ENCODE assay signal across 14 cellular contexts in the genomic region with DNA sequence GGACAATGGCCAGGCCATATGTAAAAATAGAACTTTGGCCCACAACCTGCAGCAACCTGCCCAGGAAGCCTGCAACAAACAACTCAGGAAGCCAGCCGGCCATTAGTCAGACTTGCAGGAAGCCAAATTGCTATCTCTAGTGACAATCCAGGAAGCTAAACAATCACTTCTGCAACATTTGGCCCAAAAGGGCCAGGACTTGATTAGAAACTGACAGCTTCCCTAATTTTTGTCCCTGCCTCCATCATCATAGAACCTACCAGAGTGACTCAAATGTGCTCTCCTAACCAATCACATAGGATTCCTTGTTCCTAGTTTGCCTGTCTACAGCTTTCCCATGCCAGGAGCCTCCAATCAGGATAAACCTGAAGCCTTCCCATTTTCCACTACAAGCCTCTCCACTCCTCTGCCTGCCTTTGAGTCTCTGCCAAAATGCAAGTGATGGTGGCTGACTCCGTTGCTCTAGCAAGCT.
A peak's percentile ranks its signal among the peaks of the same experiment; 100 is the strongest.
DNase-seq lines count a peak whose midpoint lies in the region; ATAC-seq and TF ChIP-seq lines count a peak whose summit lies in the region.
"Had no signal": no experiment of that assay in that cellular context is flagged by ENCODE, and none has a peak within 500 bp of the region (broad histone marks: within the 10 kb centered on the region; RNA-seq: fewer than 3 reads in every experiment).

No MANE protein-coding gene starts in this region.

- no peaks in the 10 kb centered on the region for H3K9me3 ChIP-seq in A673 (ENCODE audit: low read depth, low read length, poor library complexity, severe bottlenecking)
- H3K9me3 ChIP-seq in aorta (ENCODE audit: control insufficient read depth, low read length): peaks cover 1% of the 10 kb centered on the region

- no peaks in the 10 kb centered on the region for H3K4me1 ChIP-seq in A673 (ENCODE audit: insufficient read depth, low read length, poor library complexity, severe bottlenecking)
- no peaks in the 10 kb centered on the region for H3K4me1 ChIP-seq in aorta (ENCODE audit: control insufficient read depth in 1 of 2, insufficient read depth in 2 of 2, low read length in 2 of 2)

- H3K4me3 ChIP-seq in A673 (ENCODE audit: low read depth, low read length, poor library complexity, severe bottlenecking) (no peak overlapping the region), aorta (ENCODE audit: low read length in 2 of 2) (no peak overlapping the region)

- TF ChIP-seq CTCF in A673 (conservative IDR thresholded peaks at IDR 0.05; ENCODE audit: low read depth, low read length) (no peak), GM13977 (IDR thresholded peaks at IDR 0.05; ENCODE audit: extremely low read depth, insufficient read depth, missing control alignments) (no peak)

- BruUV-seq in A673 (replicated peaks; lab: Mats Ljungman, UMichigan): no TSS peak

- H3K27me3 ChIP-seq in A673 (replicated peaks; ENCODE audit: insufficient read depth, low read depth, low read length, poor library complexity) (no peaks in the 10 kb centered on the region), aorta (ENCODE audit: control insufficient read depth in 1 of 2, insufficient read depth in 2 of 2, low read length in 1 of 2) (no peaks in the 10 kb centered on the region)
- H3K27me3 ChIP-seq: brain microvascular endothelial cell had no signal

- no peak overlapping the region for H3K27ac ChIP-seq in A673 (ENCODE audit: low read depth, low read length, poor library complexity, severe bottlenecking)
- H3K27ac ChIP-seq in epithelial cell of prostate: no peak overlapping the region
- no peak overlapping the region for H3K27ac ChIP-seq in aorta (ENCODE audit: low read depth in 1 of 2, low read length in 2 of 2)
- H3K27ac ChIP-seq: brain microvascular endothelial cell had no signal

- intact Hi-C loops in A673 (cut with micrococcal nuclease; ENCODE audit: unreplicated experiment): no loop called here
- intact Hi-C loops in aorta (cut with DNase I): no loop called here

- no peak for ATAC-seq in aorta (ENCODE audit: low FRiP score)
- ATAC-seq: stimulated activated naive CD8-positive, alpha-beta T cell treated with anti-CD3 and anti-CD28 coated beads, Interleukin-15, amount 100 ng/mL, for 72 hours had no signal

- POLR2A ChIA-PET in A673 (lab: Charles Lee; ENCODE audit: low non-redundant PET): no interaction called here

- DNase-seq in A673 (ENCODE audit: low spot score): peak; percentile 39
- peak; percentile 16 for DNase-seq in HPDE6-E6E7 (ENCODE audit: extremely low spot score)
- DNase-seq in NCI-H69 (lab: John Stamatoyannopoulos, UW): peak; percentile 64
- peak; percentile 8 for DNase-seq in epithelial cell of prostate (ENCODE audit: low read depth, low spot score)
- no peak for DNase-seq in aorta
- DNase-seq in NCI-H524 (lab: John Stamatoyannopoulos, UW): no peak
- DNase-seq in GM13977 (ENCODE audit: low spot score): no peak
- DNase-seq in ecto neural progenitor cell (ENCODE audit: low spot score): no peak
- DNase-seq: activated CD4-positive, alpha-beta T cell treated with anti-CD3 and anti-CD28 coated beads, Interleukin-2, amount 50 U/mL, for 4 hours; activated gamma-delta T cell; brain microvascular endothelial cell; posterior cingulate gyrus; stimulated activated CD4-positive, alpha-beta T cell treated with anti-CD3 and anti-CD28 coated beads, Interleukin-4, amount 100 ng/mL, for 1 hour; stimulated activated naive CD8-positive, alpha-beta T cell treated with anti-CD3 and anti-CD28 coated beads, Interleukin-15, amount 100 ng/mL, for 72 hours had no signal

- 9% methylated on average over 2 of the region's 2 CpGs for WGBS in aorta, 2 donors

- no peaks in the 10 kb centered on the region for H3K36me3 ChIP-seq in A673 (ENCODE audit: insufficient read depth, low read length, poor library complexity, severe bottlenecking)
- no peaks in the 10 kb centered on the region for H3K36me3 ChIP-seq in aorta (ENCODE audit: control insufficient read depth in 1 of 2, insufficient read depth in 2 of 2, low read length in 1 of 2)
- H3K36me3 ChIP-seq: brain microvascular endothelial cell had no signal

- CTCF ChIA-PET in A673 (lab: Charles Lee): no interaction called here

- in situ Hi-C loops in GM13977 (cut with MboI; ENCODE audit: low pct_unique_long_range_greater_than_20kb, low sequenced_read_pairs, unreplicated experiment): no loop called here

Comparison
In these comparisons a context has a peak if more than half of its experiments do, and no peak if none do; other contexts are left out.
1. DNase-seq: peak in A673 (single experiment), HPDE6-E6E7 (single experiment), NCI-H69 (single experiment) and epithelial cell of prostate (single experiment); none in aorta (0 of 2), NCI-H524 (0 of 2), GM13977 (single experiment) and ecto neural progenitor cell (single experiment).